1 cellular context compared by ENCODE assay signal in genomic region chr1:12178511-12178910, GRCh38.
TF ChIP-seq lines count a peak whose summit lies in the region.

No MANE protein-coding gene starts in this region.

TF ChIP-seq in GM23338, 12 proteins besides CTCF, POLR2A, EP300 and RAD21:
- TF ChIP-seq ETS1 (IDR thresholded peaks at IDR 0.05) (no peak), ZNF331 (CRISPR knock-in tag; IDR thresholded peaks at IDR 0.05; ENCODE audit: low read depth) (no peak), ZNF462 (CRISPR knock-in tag; IDR thresholded peaks at IDR 0.05) (no peak), EZH2phosphoT487 (IDR thresholded peaks at IDR 0.05; ENCODE audit: unreplicated experiment) (no peak), CREB1 (CRISPR knock-in tag; IDR thresholded peaks at IDR 0.05; ENCODE audit: low read depth) (no peak), EZH2 (IDR thresholded peaks at IDR 0.05; ENCODE audit: low read depth, unreplicated experiment) (no peak), JUNB (IDR thresholded peaks at IDR 0.05; ENCODE audit: unreplicated experiment) (no peak), POLR2AphosphoS5 (IDR thresholded peaks at IDR 0.05; ENCODE audit: low read depth) (no peak), STAT1 (IDR thresholded peaks at IDR 0.05; ENCODE audit: unreplicated experiment) (no peak), NANOG (IDR thresholded peaks at IDR 0.05; ENCODE audit: borderline replicate concordance) (no peak), ZNF114 (CRISPR knock-in tag; IDR thresholded peaks at IDR 0.05) (no peak), REST (IDR thresholded peaks at IDR 0.05; ENCODE audit: unreplicated experiment) (no peak)
